In the genomic region with DNA sequence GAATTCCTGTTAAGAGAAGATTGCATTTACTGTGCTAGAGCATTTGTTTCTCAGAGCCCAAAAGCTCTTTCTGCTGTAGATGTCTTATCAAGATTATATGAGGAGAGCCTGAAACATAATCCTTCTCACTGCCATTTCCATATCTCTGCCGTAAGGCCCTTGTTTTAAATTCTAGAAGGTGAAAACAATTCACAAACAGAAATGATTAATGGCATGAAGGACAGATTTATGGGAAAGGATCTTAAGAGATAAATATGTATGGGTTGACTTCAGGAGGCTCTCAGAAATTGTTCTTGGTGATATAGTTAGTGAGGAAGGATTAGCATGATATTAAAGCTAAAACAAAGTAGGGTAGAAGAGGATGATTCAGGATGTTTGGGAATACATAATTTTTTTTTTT, we compare ENCODE assay signal across 24 cellular contexts. TPM values are rescaled to one million over a fixed set of nuclear protein-coding genes. Genes with fewer than 3 reads are reported as not detected.
A peak's percentile ranks its signal among the peaks of the same experiment; 100 is the strongest.
DNase-seq lines count a peak whose midpoint lies in the region; ATAC-seq, FAIRE-seq and TF ChIP-seq lines count a peak whose summit lies in the region.
"Had no signal": no experiment of that assay in that cellular context is flagged by ENCODE, and none has a peak within 500 bp of the region (broad histone marks: within the 10 kb centered on the region; RNA-seq: fewer than 3 reads in every experiment).

No MANE protein-coding gene starts in this region.

- H3K27ac ChIP-seq in Karpas-422 (ENCODE audit: low read length): no peak overlapping the region
- H3K27ac ChIP-seq in K562 (ENCODE audit: extremely low read depth, low read depth, low read length): no peak overlapping the region
- H3K27ac ChIP-seq: BLaER1, GM23248 had no signal

- no peak for ATAC-seq in K562
- ATAC-seq in HG02852 (IDR thresholded peaks at IDR 0.05; ENCODE audit: unreplicated experiment): no peak

- no peak for TF ChIP-seq POLR2A in K562 (conservative IDR thresholded peaks at IDR 0.05)

- POLR2A ChIA-PET in Caco-2 (lab: Charles Lee) (no interaction called here), K562 (lab: Yijun Ruan, JAX) (interaction anchor here (0.6 to 1.1 kb wide), 2 partner anchors 20 to 27 kb away, joined by 3 read pairs; no protein-coding TSS in a partner anchor)

- in situ Hi-C loops in K562 (cut with MboI): no loop called here

- H3K4me1 ChIP-seq in Caco-2 (no peaks in the 10 kb centered on the region), Karpas-422 (ENCODE audit: low read length) (no peaks in the 10 kb centered on the region), K562 (replicated peaks in 1 of 2; ENCODE audit: control insufficient read depth in 2 of 2, insufficient read depth in 2 of 2, low read length in 2 of 2) (no peaks in the 10 kb centered on the region)
- H3K4me1 ChIP-seq: BLaER1 had no signal

- CTCF ChIA-PET in Caco-2 (lab: Charles Lee) (no interaction called here), K562 (lab: Yijun Ruan, JAX; ENCODE audit: low intra/inter-chr PET ratio) (no interaction called here)

- no peak for FAIRE-seq in K562 (lab: Jason Lieb, UNC)
- FAIRE-seq: GM12891, GM18507, H1 had no signal

- no peaks in the 10 kb centered on the region; the same call in 1 of the 2 replicates for H3K9me3 ChIP-seq in Caco-2
- no peaks in the 10 kb centered on the region for H3K9me3 ChIP-seq in Karpas-422 (ENCODE audit: low read length)
- H3K9me3 ChIP-seq in K562 (replicated peaks; ENCODE audit: control insufficient read depth, insufficient read depth, low read depth, low read length): no peaks in the 10 kb centered on the region

- H3K36me3 Mint-ChIP-seq in Caco-2 (ENCODE audit: insufficient read depth, unreplicated experiment) (peaks cover 6% of the 10 kb centered on the region), nephron (ENCODE audit: low read depth) (no peaks in the 10 kb centered on the region), glutamatergic neuron (ENCODE audit: unreplicated experiment) (no peaks in the 10 kb centered on the region)
- H3K36me3 Mint-ChIP-seq: CD14-positive monocyte; CD8-positive, alpha-beta memory T cell had no signal

- TF ChIP-seq CTCF in Caco-2 (IDR thresholded peaks at IDR 0.05; ENCODE audit: insufficient read depth in 1 of 2, low read depth in 1 of 2, low read length in 1 of 2, severe bottlenecking in 1 of 2, unreplicated experiment in 1 of 2): no peak
- TF ChIP-seq CTCF in K562 (IDR thresholded peaks at IDR 0.05 in 2 of 3, conservative IDR thresholded peaks at IDR 0.05 in 1 of 3; ENCODE audit: insufficient read depth in 2 of 3, low read depth in 1 of 3, low read length in 3 of 3): no peak
- no peak for TF ChIP-seq CTCF in nephron (IDR thresholded peaks at IDR 0.05; ENCODE audit: unreplicated experiment in 3 of 3)
- TF ChIP-seq CTCF in glutamatergic neuron (IDR thresholded peaks at IDR 0.05; ENCODE audit: partially characterized antibody, unreplicated experiment): no peak

- no peak overlapping the region for H3K4me3 ChIP-seq in Caco-2 (ENCODE audit: low read depth, low read length)
- no peak overlapping the region for H3K4me3 ChIP-seq in Karpas-422 (ENCODE audit: low read length)
- no peak overlapping the region for H3K4me3 ChIP-seq in K562
- H3K4me3 ChIP-seq: BLaER1, GM23248 had no signal

- intact Hi-C loops in Caco-2 (cut with micrococcal nuclease; ENCODE audit: unreplicated experiment) (no loop called here), K562 (cut with micrococcal nuclease) (no loop called here)

- TF ChIP-seq RAD21 in K562 (CRISPR knock-in tag; conservative IDR thresholded peaks at IDR 0.05 in 1 of 2, IDR thresholded peaks at IDR 0.05 in 1 of 2): no peak

- H3K36me3 ChIP-seq in Caco-2 (ENCODE audit: control insufficient read depth, insufficient read depth, low read length) (no peaks in the 10 kb centered on the region), Karpas-422 (ENCODE audit: insufficient read depth, low read length) (no peaks in the 10 kb centered on the region), K562 (ENCODE audit: control insufficient read depth, insufficient read depth, low read length) (no peaks in the 10 kb centered on the region)
- H3K36me3 ChIP-seq: BLaER1 had no signal

- H3K9me3 Mint-ChIP-seq in Caco-2 (ENCODE audit: unreplicated experiment) (peaks cover 16% of the 10 kb centered on the region), nephron (peaks cover 12% of the 10 kb centered on the region), glutamatergic neuron (ENCODE audit: unreplicated experiment) (no peaks in the 10 kb centered on the region)
- H3K9me3 Mint-ChIP-seq: CD4-positive, alpha-beta T cell; CD8-positive, alpha-beta memory T cell; HFFc6 had no signal

- H3K27ac Mint-ChIP-seq in Caco-2 (ENCODE audit: unreplicated experiment) (peak overlapping the region; percentile 10), nephron (peak overlapping the region in 2 of 3 experiments; percentile 57 to 74), glutamatergic neuron (ENCODE audit: unreplicated experiment) (no peak overlapping the region)
- H3K27ac Mint-ChIP-seq: B cell; CD4-positive, alpha-beta T cell; CD8-positive, alpha-beta memory T cell; HFFc6 had no signal

- no peaks in the 10 kb centered on the region for H3K27me3 ChIP-seq in Caco-2 (replicated peaks; ENCODE audit: control insufficient read depth, insufficient read depth, low read length)
- no peaks in the 10 kb centered on the region for H3K27me3 ChIP-seq in Karpas-422 (ENCODE audit: low read length)
- H3K27me3 ChIP-seq in K562 (ENCODE audit: control insufficient read depth in 2 of 2, insufficient read depth in 2 of 2, low read length in 2 of 2): no peaks in the 10 kb centered on the region
- H3K27me3 ChIP-seq: BLaER1 had no signal

- H3K9me2 ChIP-seq in Karpas-422 (replicated peaks; ENCODE audit: insufficient read depth, low read length): no peaks in the 10 kb centered on the region

- no peaks in the 10 kb centered on the region for H3K9me1 ChIP-seq in K562 (ENCODE audit: control insufficient read depth, insufficient read depth, low read length)

- DNase-seq in Caco-2: no peak
- peak; percentile 11 for DNase-seq in Karpas-422
- DNase-seq in K562 (ENCODE audit: extremely low read depth in 1 of 4, low spot score in 3 of 4): no peak
- no peak for DNase-seq in glutamatergic neuron
- no peak for DNase-seq in NCI-H2081 (lab: John Stamatoyannopoulos, UW)
- DNase-seq in NCI-H345 treated with DMSO at 0.1 percent for 48 hours (lab: John Stamatoyannopoulos, UW; ENCODE audit: unreplicated experiment): no peak
- DNase-seq: Calu3; CD4-positive, alpha-beta T cell; CD8-positive, alpha-beta memory T cell; DMS53; DMS79 treated with DMSO at 0.1 percent for 48 hours; GF-D8; GM23248; H7; HCEC 1CT; HFFc6 had no signal

- H3K9ac ChIP-seq in Karpas-422 (ENCODE audit: low read length) (no peak overlapping the region), K562 (ENCODE audit: insufficient read depth in 1 of 2, low read depth in 2 of 2, low read length in 2 of 2) (no peak overlapping the region)
- H3K9ac ChIP-seq: BLaER1, GM23248 had no signal

- no TSS peak for BruUV-seq in Caco-2 (replicated peaks; lab: Mats Ljungman, UMichigan)
- no TSS peak for BruUV-seq in K562 (replicated peaks; lab: Mats Ljungman, UMichigan)

- no peak overlapping the region for H2AFZ ChIP-seq in Karpas-422 (ENCODE audit: low read length)
- H2AFZ ChIP-seq in K562 (ENCODE audit: low read depth, low read length): no peak overlapping the region
- H2AFZ ChIP-seq: GM23248 had no signal

- H3K4me2 ChIP-seq in Karpas-422 (ENCODE audit: low read depth, low read length, poor library complexity, severe bottlenecking): no peak overlapping the region
- H3K4me2 ChIP-seq in K562 (ENCODE audit: insufficient read depth, low read length): no peak overlapping the region
- H3K4me2 ChIP-seq: BLaER1 had no signal

- H3K79me2 ChIP-seq in Karpas-422 (ENCODE audit: low read length) (no peaks in the 10 kb centered on the region), K562 (ENCODE audit: control insufficient read depth, insufficient read depth, low read length) (no peaks in the 10 kb centered on the region)

- H4K20me1 ChIP-seq in Karpas-422 (ENCODE audit: insufficient read depth, low read depth, low read length): no peaks in the 10 kb centered on the region
- no peaks in the 10 kb centered on the region for H4K20me1 ChIP-seq in K562 (replicated peaks; ENCODE audit: control insufficient read depth, insufficient read depth, low read length)
- H4K20me1 ChIP-seq: BLaER1 had no signal

- 0% methylated on average over 1 of the region's 1 CpG for WGBS in K562 (ENCODE audit: insufficient coverage, low coverage, missing lambda C conversion rate)

- H3K4me1 Mint-ChIP-seq in Caco-2 (ENCODE audit: low read depth, unreplicated experiment) (peaks cover 19% of the 10 kb centered on the region), nephron (peaks cover 31% of the 10 kb centered on the region), glutamatergic neuron (ENCODE audit: low read depth, unreplicated experiment) (no peaks in the 10 kb centered on the region)
- H3K4me1 Mint-ChIP-seq: B cell; CD8-positive, alpha-beta memory T cell had no signal

- H3K27me3 Mint-ChIP-seq in Caco-2 (ENCODE audit: insufficient read depth, unreplicated experiment) (no peaks in the 10 kb centered on the region), nephron (ENCODE audit: low read depth) (no peaks in the 10 kb centered on the region), glutamatergic neuron (ENCODE audit: unreplicated experiment) (no peaks in the 10 kb centered on the region)
- H3K27me3 Mint-ChIP-seq: CD4-positive, alpha-beta T cell had no signal

- TF ChIP-seq EP300 in K562 (IDR thresholded peaks at IDR 0.05; ENCODE audit: low read length): no peak

- H3K4me3 Mint-ChIP-seq in Caco-2 (ENCODE audit: unreplicated experiment) (no peak overlapping the region), nephron (no peak overlapping the region), glutamatergic neuron (ENCODE audit: unreplicated experiment) (no peak overlapping the region)
- H3K4me3 Mint-ChIP-seq: B cell; CD14-positive monocyte; CD4-positive, alpha-beta T cell; CD8-positive, alpha-beta memory T cell; HFFc6 had no signal

RNA-seq across cellular contexts. Expression of gene PRICKLE1, which starts 40.8 kb away (rescaled TPM):
- total RNA-seq in Caco-2 (2022) (3.8 and 4.5 TPM in 2 replicates), K562 (2014; rRNA removed) (0.08 and 0.23 TPM in 2 replicates), K562 (2014; rRNA removed; fragmentation: Illumina TruSeq; extraction: Trizol) (0.22 and 0.67 TPM in 2 replicates), K562 (2015; rRNA removed; fragmentation: Illumina TruSeq; extraction: Trizol) (0.60 and 0.65 TPM in 2 replicates), K562 (2021) (0.58 and 0.67 TPM in 2 replicates), glutamatergic neuron (ENCODE audit: unreplicated experiment) (6.4 TPM)
- total RNA-seq in Karpas-422 (2014; rRNA removed; shearing (Covaris generic); ENCODE audit: low replicate concordance): 1.1 and 1.9 TPM in 2 replicates
- total RNA-seq in K562 (2011; cell fraction: chromatin; rRNA removed; ENCODE audit: low replicate concordance): 0.76 and 0.93 TPM in 2 replicates
- 0.66 and 0.67 TPM in 2 replicates for total RNA-seq in K562 (2011; cell fraction: nucleolus; rRNA removed)
- total RNA-seq in K562 (2011; cell fraction: nucleoplasm; rRNA removed): 1.2 and 2.2 TPM in 2 replicates
- polyA plus RNA-seq in K562 (2011; rRNA removed) (0.79 and 0.85 TPM in 2 replicates), K562 (2014; fragmentation: Illumina TruSeq; extraction: Trizol) (0.31 and 0.57 TPM in 2 replicates), K562 (2014; fragmentation: Nextera tagmentation; extraction: Ambion mirVana) (under 1 TPM; 0.31 to 0.39 TPM), K562 (2014; rRNA removed) (0.29 and 0.76 TPM in 2 replicates)
- polyA plus RNA-seq in K562 (2011; cell fraction: cytosol; rRNA removed): 0.34 and 1.2 TPM in 2 replicates
- 1.1 and 1.4 TPM in 2 replicates for polyA plus RNA-seq in K562 (2011; cell fraction: nucleus; rRNA removed)
- 0.73 and 0.89 TPM in 2 replicates for polyA plus RNA-seq in K562 (2012)
- polyA minus RNA-seq in K562 (2011; rRNA and poly(A)+ RNA removed): 2.0 and 9.8 TPM in 2 replicates
- 3.6 and 10.5 TPM in 2 replicates for polyA minus RNA-seq in K562 (2011; cell fraction: cytosol; rRNA and poly(A)+ RNA removed)
- polyA minus RNA-seq in K562 (2011; cell fraction: nucleus; rRNA and poly(A)+ RNA removed): 2.3 and 6.4 TPM in 2 replicates
- total RNA-seq: CD4-positive, alpha-beta T cell; CD8-positive, alpha-beta memory T cell had no signal
